ENCODE assay signal across 1 cellular context in the genomic region with DNA sequence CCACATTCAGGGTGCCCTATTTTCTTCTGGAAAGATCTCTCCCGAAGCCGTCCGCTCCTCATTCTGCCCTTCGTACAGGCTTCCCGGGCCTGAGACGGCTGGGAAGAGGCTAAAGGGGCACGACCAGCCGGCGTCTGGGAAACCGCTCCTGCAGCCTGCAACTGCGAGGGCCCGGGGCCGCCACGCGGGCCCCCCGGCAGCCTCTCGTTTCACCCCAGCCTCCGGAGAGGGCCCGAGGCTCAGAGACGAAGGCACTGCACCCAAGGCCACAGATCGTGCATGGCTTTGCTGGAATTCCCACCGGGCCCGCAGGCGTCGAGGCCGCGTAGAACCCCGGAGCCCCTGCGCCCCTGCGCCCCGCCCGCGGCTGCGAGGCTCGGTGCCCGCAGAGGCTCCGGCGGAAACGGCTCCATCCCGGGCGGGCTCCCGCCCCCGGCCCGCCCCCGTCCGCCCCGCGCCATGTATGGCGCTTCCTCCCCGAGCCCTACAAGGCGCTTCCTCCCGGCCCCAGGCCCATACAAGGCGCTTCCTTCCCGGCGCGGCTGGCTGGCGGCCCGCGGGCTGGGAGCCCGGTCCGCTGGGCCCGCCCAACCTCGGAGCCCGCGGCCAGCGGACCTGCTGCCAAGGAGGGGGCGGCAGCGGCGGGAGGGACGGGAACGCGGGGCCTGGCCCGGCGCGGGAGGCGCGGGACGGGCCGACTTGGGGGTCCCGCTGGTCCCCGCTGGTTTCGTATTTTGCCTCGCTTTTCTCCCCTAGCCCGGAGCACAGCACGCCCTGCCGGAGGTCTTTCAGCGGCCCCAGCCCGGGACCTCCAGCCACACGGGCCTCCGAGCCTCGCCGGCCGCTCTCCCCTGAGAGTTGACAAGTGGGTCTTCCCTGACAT.
TF ChIP-seq lines count a peak whose summit lies in the region.

No MANE protein-coding gene starts in this region.

TF ChIP-seq in GM12878, 131 proteins besides CTCF, POLR2A, EP300 and RAD21 (continued from another document):
- TF ChIP-seq, protein P1, sequence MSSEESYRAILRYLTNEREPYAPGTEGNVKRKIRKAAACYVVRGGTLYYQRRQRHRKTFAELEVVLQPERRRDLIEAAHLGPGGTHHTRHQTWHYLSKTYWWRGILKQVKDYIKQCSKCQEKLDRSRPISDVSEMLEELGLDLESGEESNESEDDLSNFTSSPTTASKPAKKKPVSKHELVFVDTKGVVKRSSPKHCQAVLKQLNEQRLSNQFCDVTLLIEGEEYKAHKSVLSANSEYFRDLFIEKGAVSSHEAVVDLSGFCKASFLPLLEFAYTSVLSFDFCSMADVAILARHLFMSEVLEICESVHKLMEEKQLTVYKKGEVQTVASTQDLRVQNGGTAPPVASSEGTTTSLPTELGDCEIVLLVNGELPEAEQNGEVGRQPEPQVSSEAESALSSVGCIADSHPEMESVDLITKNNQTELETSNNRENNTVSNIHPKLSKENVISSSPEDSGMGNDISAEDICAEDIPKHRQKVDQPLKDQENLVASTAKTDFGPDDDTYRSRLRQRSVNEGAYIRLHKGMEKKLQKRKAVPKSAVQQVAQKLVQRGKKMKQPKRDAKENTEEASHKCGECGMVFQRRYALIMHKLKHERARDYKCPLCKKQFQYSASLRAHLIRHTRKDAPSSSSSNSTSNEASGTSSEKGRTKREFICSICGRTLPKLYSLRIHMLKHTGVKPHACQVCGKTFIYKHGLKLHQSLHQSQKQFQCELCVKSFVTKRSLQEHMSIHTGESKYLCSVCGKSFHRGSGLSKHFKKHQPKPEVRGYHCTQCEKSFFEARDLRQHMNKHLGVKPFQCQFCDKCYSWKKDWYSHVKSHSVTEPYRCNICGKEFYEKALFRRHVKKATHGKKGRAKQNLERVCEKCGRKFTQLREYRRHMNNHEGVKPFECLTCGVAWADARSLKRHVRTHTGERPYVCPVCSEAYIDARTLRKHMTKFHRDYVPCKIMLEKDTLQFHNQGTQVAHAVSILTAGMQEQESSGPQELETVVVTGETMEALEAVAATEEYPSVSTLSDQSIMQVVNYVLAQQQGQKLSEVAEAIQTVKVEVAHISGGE (CRISPR knock-in tag; IDR thresholded peaks at IDR 0.05) = no peak
- TF ChIP-seq, protein P2, sequence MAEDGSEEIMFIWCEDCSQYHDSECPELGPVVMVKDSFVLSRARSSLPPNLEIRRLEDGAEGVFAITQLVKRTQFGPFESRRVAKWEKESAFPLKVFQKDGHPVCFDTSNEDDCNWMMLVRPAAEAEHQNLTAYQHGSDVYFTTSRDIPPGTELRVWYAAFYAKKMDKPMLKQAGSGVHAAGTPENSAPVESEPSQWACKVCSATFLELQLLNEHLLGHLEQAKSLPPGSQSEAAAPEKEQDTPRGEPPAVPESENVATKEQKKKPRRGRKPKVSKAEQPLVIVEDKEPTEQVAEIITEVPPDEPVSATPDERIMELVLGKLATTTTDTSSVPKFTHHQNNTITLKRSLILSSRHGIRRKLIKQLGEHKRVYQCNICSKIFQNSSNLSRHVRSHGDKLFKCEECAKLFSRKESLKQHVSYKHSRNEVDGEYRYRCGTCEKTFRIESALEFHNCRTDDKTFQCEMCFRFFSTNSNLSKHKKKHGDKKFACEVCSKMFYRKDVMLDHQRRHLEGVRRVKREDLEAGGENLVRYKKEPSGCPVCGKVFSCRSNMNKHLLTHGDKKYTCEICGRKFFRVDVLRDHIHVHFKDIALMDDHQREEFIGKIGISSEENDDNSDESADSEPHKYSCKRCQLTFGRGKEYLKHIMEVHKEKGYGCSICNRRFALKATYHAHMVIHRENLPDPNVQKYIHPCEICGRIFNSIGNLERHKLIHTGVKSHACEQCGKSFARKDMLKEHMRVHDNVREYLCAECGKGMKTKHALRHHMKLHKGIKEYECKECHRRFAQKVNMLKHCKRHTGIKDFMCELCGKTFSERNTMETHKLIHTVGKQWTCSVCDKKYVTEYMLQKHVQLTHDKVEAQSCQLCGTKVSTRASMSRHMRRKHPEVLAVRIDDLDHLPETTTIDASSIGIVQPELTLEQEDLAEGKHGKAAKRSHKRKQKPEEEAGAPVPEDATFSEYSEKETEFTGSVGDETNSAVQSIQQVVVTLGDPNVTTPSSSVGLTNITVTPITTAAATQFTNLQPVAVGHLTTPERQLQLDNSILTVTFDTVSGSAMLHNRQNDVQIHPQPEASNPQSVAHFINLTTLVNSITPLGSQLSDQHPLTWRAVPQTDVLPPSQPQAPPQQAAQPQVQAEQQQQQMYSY (CRISPR knock-in tag; IDR thresholded peaks at IDR 0.05) = no peak
- TF ChIP-seq, protein P3, sequence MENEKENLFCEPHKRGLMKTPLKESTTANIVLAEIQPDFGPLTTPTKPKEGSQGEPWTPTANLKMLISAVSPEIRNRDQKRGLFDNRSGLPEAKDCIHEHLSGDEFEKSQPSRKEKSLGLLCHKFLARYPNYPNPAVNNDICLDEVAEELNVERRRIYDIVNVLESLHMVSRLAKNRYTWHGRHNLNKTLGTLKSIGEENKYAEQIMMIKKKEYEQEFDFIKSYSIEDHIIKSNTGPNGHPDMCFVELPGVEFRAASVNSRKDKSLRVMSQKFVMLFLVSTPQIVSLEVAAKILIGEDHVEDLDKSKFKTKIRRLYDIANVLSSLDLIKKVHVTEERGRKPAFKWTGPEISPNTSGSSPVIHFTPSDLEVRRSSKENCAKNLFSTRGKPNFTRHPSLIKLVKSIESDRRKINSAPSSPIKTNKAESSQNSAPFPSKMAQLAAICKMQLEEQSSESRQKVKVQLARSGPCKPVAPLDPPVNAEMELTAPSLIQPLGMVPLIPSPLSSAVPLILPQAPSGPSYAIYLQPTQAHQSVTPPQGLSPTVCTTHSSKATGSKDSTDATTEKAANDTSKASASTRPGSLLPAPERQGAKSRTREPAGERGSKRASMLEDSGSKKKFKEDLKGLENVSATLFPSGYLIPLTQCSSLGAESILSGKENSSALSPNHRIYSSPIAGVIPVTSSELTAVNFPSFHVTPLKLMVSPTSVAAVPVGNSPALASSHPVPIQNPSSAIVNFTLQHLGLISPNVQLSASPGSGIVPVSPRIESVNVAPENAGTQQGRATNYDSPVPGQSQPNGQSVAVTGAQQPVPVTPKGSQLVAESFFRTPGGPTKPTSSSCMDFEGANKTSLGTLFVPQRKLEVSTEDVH (IDR thresholded peaks at IDR 0.05; ENCODE audit: low read depth, partially characterized antibody) = no peak
- TF ChIP-seq, protein P4, sequence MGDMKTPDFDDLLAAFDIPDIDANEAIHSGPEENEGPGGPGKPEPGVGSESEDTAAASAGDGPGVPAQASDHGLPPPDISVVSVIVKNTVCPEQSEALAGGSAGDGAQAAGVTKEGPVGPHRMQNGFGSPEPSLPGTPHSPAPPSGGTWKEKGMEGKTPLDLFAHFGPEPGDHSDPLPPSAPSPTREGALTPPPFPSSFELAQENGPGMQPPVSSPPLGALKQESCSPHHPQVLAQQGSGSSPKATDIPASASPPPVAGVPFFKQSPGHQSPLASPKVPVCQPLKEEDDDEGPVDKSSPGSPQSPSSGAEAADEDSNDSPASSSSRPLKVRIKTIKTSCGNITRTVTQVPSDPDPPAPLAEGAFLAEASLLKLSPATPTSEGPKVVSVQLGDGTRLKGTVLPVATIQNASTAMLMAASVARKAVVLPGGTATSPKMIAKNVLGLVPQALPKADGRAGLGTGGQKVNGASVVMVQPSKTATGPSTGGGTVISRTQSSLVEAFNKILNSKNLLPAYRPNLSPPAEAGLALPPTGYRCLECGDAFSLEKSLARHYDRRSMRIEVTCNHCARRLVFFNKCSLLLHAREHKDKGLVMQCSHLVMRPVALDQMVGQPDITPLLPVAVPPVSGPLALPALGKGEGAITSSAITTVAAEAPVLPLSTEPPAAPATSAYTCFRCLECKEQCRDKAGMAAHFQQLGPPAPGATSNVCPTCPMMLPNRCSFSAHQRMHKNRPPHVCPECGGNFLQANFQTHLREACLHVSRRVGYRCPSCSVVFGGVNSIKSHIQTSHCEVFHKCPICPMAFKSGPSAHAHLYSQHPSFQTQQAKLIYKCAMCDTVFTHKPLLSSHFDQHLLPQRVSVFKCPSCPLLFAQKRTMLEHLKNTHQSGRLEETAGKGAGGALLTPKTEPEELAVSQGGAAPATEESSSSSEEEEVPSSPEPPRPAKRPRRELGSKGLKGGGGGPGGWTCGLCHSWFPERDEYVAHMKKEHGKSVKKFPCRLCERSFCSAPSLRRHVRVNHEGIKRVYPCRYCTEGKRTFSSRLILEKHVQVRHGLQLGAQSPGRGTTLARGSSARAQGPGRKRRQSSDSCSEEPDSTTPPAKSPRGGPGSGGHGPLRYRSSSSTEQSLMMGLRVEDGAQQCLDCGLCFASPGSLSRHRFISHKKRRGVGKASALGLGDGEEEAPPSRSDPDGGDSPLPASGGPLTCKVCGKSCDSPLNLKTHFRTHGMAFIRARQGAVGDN (IDR thresholded peaks at IDR 0.05) = no peak
- TF ChIP-seq IKZF2 (IDR thresholded peaks at IDR 0.05) (no peak), ZBED1 (IDR thresholded peaks at IDR 0.05; ENCODE audit: borderline replicate concordance) (no peak), BRCA1 (IDR thresholded peaks at IDR 0.05; ENCODE audit: low read depth, low read length) (no peak), NR2F1 (conservative IDR thresholded peaks at IDR 0.05) (0 out of 2 replicates have a peak, but pooled peaks have one; percentile 21), YY1 (IDR thresholded peaks at IDR 0.05; ENCODE audit: low read depth, low read length) (no peak), ZNF384 (IDR thresholded peaks at IDR 0.05; ENCODE audit: borderline replicate concordance, low read depth, low read length) (no peak), SRF (IDR thresholded peaks at IDR 0.05; ENCODE audit: low read depth in 2 of 2, low read length in 2 of 2) (peak; percentile 99 to 100), NR2C1 (IDR thresholded peaks at IDR 0.05) (peak; percentile 14; the same call in 1 of the 2 replicates), SMARCA5 (IDR thresholded peaks at IDR 0.05) (peak; percentile 42; the same call in 1 of the 2 replicates)
- TF ChIP-seq, protein P5, sequence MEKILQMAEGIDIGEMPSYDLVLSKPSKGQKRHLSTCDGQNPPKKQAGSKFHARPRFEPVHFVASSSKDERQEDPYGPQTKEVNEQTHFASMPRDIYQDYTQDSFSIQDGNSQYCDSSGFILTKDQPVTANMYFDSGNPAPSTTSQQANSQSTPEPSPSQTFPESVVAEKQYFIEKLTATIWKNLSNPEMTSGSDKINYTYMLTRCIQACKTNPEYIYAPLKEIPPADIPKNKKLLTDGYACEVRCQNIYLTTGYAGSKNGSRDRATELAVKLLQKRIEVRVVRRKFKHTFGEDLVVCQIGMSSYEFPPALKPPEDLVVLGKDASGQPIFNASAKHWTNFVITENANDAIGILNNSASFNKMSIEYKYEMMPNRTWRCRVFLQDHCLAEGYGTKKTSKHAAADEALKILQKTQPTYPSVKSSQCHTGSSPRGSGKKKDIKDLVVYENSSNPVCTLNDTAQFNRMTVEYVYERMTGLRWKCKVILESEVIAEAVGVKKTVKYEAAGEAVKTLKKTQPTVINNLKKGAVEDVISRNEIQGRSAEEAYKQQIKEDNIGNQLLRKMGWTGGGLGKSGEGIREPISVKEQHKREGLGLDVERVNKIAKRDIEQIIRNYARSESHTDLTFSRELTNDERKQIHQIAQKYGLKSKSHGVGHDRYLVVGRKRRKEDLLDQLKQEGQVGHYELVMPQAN (conservative IDR thresholded peaks at IDR 0.05) = 0 out of 2 replicates have a peak, but pooled peaks have one; percentile 29
- TF ChIP-seq, protein P6, sequence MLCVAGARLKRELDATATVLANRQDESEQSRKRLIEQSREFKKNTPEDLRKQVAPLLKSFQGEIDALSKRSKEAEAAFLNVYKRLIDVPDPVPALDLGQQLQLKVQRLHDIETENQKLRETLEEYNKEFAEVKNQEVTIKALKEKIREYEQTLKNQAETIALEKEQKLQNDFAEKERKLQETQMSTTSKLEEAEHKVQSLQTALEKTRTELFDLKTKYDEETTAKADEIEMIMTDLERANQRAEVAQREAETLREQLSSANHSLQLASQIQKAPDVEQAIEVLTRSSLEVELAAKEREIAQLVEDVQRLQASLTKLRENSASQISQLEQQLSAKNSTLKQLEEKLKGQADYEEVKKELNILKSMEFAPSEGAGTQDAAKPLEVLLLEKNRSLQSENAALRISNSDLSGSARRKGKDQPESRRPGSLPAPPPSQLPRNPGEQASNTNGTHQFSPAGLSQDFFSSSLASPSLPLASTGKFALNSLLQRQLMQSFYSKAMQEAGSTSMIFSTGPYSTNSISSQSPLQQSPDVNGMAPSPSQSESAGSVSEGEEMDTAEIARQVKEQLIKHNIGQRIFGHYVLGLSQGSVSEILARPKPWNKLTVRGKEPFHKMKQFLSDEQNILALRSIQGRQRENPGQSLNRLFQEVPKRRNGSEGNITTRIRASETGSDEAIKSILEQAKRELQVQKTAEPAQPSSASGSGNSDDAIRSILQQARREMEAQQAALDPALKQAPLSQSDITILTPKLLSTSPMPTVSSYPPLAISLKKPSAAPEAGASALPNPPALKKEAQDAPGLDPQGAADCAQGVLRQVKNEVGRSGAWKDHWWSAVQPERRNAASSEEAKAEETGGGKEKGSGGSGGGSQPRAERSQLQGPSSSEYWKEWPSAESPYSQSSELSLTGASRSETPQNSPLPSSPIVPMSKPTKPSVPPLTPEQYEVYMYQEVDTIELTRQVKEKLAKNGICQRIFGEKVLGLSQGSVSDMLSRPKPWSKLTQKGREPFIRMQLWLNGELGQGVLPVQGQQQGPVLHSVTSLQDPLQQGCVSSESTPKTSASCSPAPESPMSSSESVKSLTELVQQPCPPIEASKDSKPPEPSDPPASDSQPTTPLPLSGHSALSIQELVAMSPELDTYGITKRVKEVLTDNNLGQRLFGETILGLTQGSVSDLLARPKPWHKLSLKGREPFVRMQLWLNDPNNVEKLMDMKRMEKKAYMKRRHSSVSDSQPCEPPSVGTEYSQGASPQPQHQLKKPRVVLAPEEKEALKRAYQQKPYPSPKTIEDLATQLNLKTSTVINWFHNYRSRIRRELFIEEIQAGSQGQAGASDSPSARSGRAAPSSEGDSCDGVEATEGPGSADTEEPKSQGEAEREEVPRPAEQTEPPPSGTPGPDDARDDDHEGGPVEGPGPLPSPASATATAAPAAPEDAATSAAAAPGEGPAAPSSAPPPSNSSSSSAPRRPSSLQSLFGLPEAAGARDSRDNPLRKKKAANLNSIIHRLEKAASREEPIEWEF (IDR thresholded peaks at IDR 0.05; ENCODE audit: insufficient replicate concordance, low read depth, low read length) = no peak
